21 cellular contexts compared by ENCODE assay signal in the genomic region with DNA sequence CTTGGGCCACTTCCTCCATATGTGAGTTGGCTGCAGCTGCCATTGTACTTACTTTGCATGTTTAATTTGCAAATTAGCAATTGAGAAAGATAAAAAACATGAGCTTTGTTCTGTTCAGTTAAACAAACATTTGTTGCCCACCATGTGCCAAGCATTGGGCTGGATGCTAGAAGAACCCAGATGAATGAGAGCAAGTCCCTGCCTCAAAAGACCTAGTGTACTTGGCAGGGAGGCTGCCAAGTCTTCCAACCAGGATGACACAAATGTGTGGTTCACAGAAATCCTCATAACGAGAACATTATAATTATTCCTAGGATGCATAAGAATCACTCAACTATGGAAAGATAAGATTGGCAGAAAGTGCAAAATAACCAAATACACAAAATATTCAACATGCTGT.
"Had no signal": no experiment of that assay in that cellular context is flagged by ENCODE, and none has a peak within 500 bp of the region (broad histone marks: within the 10 kb centered on the region; RNA-seq: fewer than 3 reads in every experiment).

No MANE protein-coding gene starts in this region.

- H3K4me1 ChIP-seq: colonic mucosa, esophagus squamous epithelium, lower lobe of right lung, pancreas, right atrium auricular region, stomach, thyroid gland had no signal

- DNase-seq: colonic mucosa; dermis blood vessel endothelial cell; effector memory CD4-positive, alpha-beta T cell; esophagus squamous epithelium; foreskin melanocyte; left ventricle myocardium superior; lower lobe of right lung; natural killer cell; occipital lobe; pancreas; stimulated activated CD4-positive, alpha-beta T cell treated with anti-CD3 and anti-CD28 coated beads, Interleukin-12 subunit alpha, Interleukin-12 subunit beta, amount 100 ng/mL, for 4 hours; stimulated activated CD4-positive, alpha-beta T cell treated with anti-CD3 and anti-CD28 coated beads, Interleukin-1b, Interleukin-23, amount 100 ng/mL, for 48 hours; stimulated activated CD4-positive, alpha-beta T cell treated with anti-CD3 and anti-CD28 coated beads, Interleukin-4, amount 100 ng/mL, for 1 hour; stimulated activated CD8-positive, alpha-beta memory T cell treated with anti-CD3 and anti-CD28 coated beads, Interleukin-4, amount 100 ng/mL, for 48 hours; stimulated activated naive CD4-positive, alpha-beta T cell; stomach; thyroid gland had no signal

- H3K27me3 Mint-ChIP-seq: progenitor cell of endocrine pancreas, type B pancreatic cell had no signal

- H3K9me3 ChIP-seq: colonic mucosa, esophagus squamous epithelium, pancreas, thyroid gland had no signal

- H3K36me3 ChIP-seq: colonic mucosa, esophagus squamous epithelium, lower lobe of right lung, pancreas, right atrium auricular region, stomach, thyroid gland had no signal

- H3K4me2 ChIP-seq: smooth muscle cell had no signal

- H3K9me3 Mint-ChIP-seq: type B pancreatic cell had no signal

- H3K36me3 Mint-ChIP-seq: natural killer cell, type B pancreatic cell had no signal

- H3K27me3 ChIP-seq: colonic mucosa, esophagus squamous epithelium, pancreas, right atrium auricular region, stomach, thyroid gland had no signal

- H3K27ac ChIP-seq: colonic mucosa, esophagus squamous epithelium, lower lobe of right lung, pancreas, right atrium auricular region, stomach, thyroid gland had no signal

- H3K27ac Mint-ChIP-seq: natural killer cell, progenitor cell of endocrine pancreas, type B pancreatic cell had no signal

- H3K4me1 Mint-ChIP-seq: natural killer cell had no signal

- H3K4me3 Mint-ChIP-seq: natural killer cell, type B pancreatic cell had no signal

- H3K4me3 ChIP-seq: colonic mucosa, esophagus squamous epithelium, lower lobe of right lung, pancreas, right atrium auricular region, smooth muscle cell, stomach, thyroid gland had no signal
